9 cellular contexts compared by ENCODE assay signal in the genomic region with DNA sequence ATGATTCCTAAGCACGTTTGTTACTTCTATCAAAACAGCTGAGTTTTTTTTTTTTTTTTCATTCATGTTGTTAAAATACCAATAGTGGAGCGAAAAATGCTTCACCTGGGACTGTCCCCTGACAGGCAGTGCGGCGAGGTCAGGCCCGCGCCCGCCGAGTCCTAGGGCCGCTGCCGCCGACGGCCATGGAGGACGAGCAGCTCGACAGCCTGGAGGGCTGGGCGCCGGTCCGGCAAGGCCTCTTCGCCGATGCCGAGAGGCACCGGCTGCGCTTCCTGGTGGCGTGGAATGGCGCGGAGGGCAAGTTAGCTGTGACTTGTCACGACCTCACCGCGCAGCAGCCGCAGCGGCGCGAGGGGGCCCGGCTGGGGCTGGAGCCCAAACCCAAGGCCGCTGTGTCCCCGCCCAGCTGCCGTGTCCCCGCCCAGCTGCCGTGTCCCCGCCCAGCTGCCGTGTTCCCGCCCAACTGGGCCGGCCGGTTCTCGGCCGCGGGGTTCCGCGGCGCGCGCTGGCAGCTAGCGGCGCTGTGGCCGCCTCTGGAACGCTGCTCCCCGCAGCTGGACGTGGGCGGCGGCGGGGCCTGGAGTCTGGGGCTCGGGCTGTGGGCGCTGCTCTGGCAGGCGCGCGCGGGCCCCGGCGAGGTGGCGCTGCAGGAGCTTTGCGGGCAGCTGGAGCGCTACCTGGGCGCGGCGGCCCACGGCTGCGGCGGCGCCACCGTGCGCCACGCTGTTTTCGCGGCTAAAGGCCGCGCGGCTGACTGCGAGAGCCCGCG. TPM values are rescaled to one million over a fixed set of nuclear protein-coding genes. Genes with fewer than 3 reads are reported as not detected.
DNase-seq lines count a peak whose midpoint lies in the region; ATAC-seq and TF ChIP-seq lines count a peak whose summit lies in the region.
"Not testable (repeated sequence)": the region's sequence is repeated elsewhere in the genome, so short reads cannot be mapped to it uniquely, and the experiment has no call there.
"Had no signal": no experiment of that assay in that cellular context is flagged by ENCODE, and none has a peak within 500 bp of the region (broad histone marks: within the 10 kb centered on the region; RNA-seq: fewer than 3 reads in every experiment).

No MANE protein-coding gene starts in this region.

- DNase-seq in activated CD4-positive, alpha-beta T cell treated with anti-CD3 and anti-CD28 coated beads, Interleukin-2, amount 50 U/mL, for 4 hours = peak; percentile 30 to 32
- DNase-seq in brain microvascular endothelial cell = not testable (repeated sequence)
- DNase-seq in left lung (peak; percentile 83 to 91), upper lobe of right lung (peak; percentile 83)
- DNase-seq in stimulated activated CD4-positive, alpha-beta T cell treated with anti-CD3 and anti-CD28 coated beads, Interleukin-15, amount 100 ng/mL, for 24 hours = peak; percentile 51

- peak overlapping the region; percentile 26; the same call in 1 of the 2 replicates for H3K4me3 ChIP-seq in HEK293 (ENCODE audit: low read depth, low read length)
- H3K4me3 ChIP-seq in brain microvascular endothelial cell (ENCODE audit: low read depth, low read length) = peak overlapping the region; percentile 22
- H3K4me3 ChIP-seq in left lung = peak overlapping the region; percentile 19 to 43
- peak overlapping the region; percentile 43 for H3K4me3 ChIP-seq in upper lobe of right lung

- not testable (repeated sequence) for H3K4me1 ChIP-seq in HEK293 (ENCODE audit: control insufficient read depth, insufficient read depth, low read length); left lung; upper lobe of right lung

- not testable (repeated sequence) for H3K36me3 ChIP-seq in HEK293 (ENCODE audit: control insufficient read depth in 2 of 2, insufficient read depth in 1 of 2, low read length in 2 of 2); brain microvascular endothelial cell (replicated peaks); left lung; upper lobe of right lung

- H3K27me3 ChIP-seq in brain microvascular endothelial cell (replicated peaks); left lung; upper lobe of right lung: not testable (repeated sequence)

- in situ Hi-C loops in brain microvascular endothelial cell (cut with HindIII; ENCODE audit: low pct_ligation_motif_present, low sequenced_read_pairs) = not testable (repeated sequence)

- H3K27ac ChIP-seq in HEK293 (ENCODE audit: extremely low read depth, low read depth, low read length); brain microvascular endothelial cell: not testable (repeated sequence)
- H3K27ac ChIP-seq in left lung (peak overlapping the region; percentile 70 to 77), upper lobe of right lung (peak overlapping the region; percentile 55)

- ATAC-seq in GM18861 (IDR thresholded peaks at IDR 0.05; ENCODE audit: unreplicated experiment) (peak; percentile 85), HG03469 (IDR thresholded peaks at IDR 0.05; ENCODE audit: unreplicated experiment) (peak; percentile 68), left lung (peak; percentile 100), upper lobe of right lung (peak; percentile 99)

- POLR2A ChIA-PET in HEK293 (lab: Yijun Ruan, JAX) = not testable (repeated sequence)

- intact Hi-C loops in left lung (cut with DNase I); upper lobe of right lung (cut with DNase I): not testable (repeated sequence)

- CTCF ChIA-PET in HEK293 (lab: Yijun Ruan, JAX) = not testable (repeated sequence)

- TF ChIP-seq CTCF in HEK293 (tag by site-specific recombination; IDR thresholded peaks at IDR 0.05); brain microvascular endothelial cell (IDR thresholded peaks at IDR 0.05; ENCODE audit: low read depth, low read length, missing control alignments); left lung (IDR thresholded peaks at IDR 0.05); upper lobe of right lung (IDR thresholded peaks at IDR 0.05): not testable (repeated sequence)

- not testable (repeated sequence) for H3K9me3 ChIP-seq in HEK293 (ENCODE audit: control insufficient read depth, insufficient read depth, low read depth, low read length); left lung; upper lobe of right lung

TF ChIP-seq in HEK293, 187 proteins besides CTCF, POLR2A, EP300 and RAD21:
- peak; percentile 19 for TF ChIP-seq ZBTB26 (tag by site-specific recombination; optimal IDR thresholded peaks at IDR 0.05)
TF ChIP-seq in HEK293: peak in this region for 1; not testable (repeated sequence) for 186.

RNA-seq across cellular contexts. Expression of gene GOLGA8R, which starts 56.7 kb away (rescaled TPM):
- total RNA-seq in left lung = 1 to 10 TPM; 2.6 to 4.0 TPM
- total RNA-seq in upper lobe of right lung = 5.3 TPM
- total RNA-seq: Daoy had no signal
